Comparison of ENCODE assay signal across 13 cellular contexts in the genomic region with DNA sequence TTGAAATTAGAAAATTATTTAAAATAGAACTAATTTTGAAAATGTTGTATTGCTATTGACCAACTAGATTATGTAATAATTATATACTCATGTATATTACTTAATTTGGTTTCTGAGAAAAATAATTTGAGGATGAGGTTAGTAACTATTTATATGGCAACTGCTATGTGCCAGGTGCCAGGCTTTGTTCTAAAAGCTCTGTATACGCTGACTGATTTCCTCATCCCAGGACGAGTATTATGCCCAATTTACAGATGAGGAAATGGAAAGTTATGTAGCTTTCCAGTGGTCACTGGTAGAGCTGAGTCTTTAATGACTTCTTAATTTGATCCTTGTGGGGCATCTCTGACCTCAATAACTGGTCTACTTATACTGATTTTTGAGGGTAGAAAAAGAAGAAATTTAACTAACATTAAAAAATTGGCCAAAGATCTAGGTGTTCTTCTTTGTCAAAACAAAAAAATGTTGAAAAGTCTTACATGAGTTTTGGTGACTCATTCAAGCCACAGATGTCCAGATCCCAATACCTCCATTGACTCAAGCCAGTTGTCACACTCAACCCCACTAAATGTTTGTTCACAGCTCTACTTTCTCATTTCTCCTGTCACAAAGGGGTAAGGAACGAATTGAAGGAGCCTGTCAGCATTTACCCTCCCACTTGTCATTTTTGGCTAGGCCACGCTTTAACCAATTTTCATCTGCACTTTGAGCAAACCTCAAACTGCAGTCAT.
"Had no signal": no experiment of that assay in that cellular context is flagged by ENCODE, and none has a peak within 500 bp of the region (broad histone marks: within the 10 kb centered on the region; RNA-seq: fewer than 3 reads in every experiment).

No MANE protein-coding gene starts in this region.

- H3K27ac ChIP-seq: gastrocnemius medialis, upper lobe of left lung, WERI-Rb-1 had no signal

- H3K36me3 ChIP-seq: ascending aorta, gastrocnemius medialis, upper lobe of left lung, WERI-Rb-1 had no signal

- H3K9me3 ChIP-seq: gastrocnemius medialis, upper lobe of left lung had no signal

- ATAC-seq: activated CD4-positive, alpha-beta T cell treated with anti-CD3 and anti-CD28 coated beads for 36 hours; activated CD8-positive, alpha-beta T cell treated with anti-CD3 and anti-CD28 coated beads, Interleukin-2, amount 10 ng/mL, durations not matched to agents 7 days and 5 days; activated naive CD8-positive, alpha-beta T cell treated with anti-CD3 and anti-CD28 coated beads, Interleukin-2, amount 50 U/mL, for 24 hours; gastrocnemius medialis; stimulated activated naive CD8-positive, alpha-beta T cell treated with anti-CD3 and anti-CD28 coated beads, Interleukin-15, Interleukin-2, amounts not matched to agents 100 U/mL and 50 U/mL, for 24 hours had no signal

- H3K27me3 ChIP-seq: ascending aorta, gastrocnemius medialis, upper lobe of left lung had no signal

- H3K4me3 ChIP-seq: ascending aorta, gastrocnemius medialis, upper lobe of left lung had no signal

- H3K4me1 ChIP-seq: upper lobe of left lung had no signal

- DNase-seq: activated CD4-positive, alpha-beta T cell treated with anti-CD3 and anti-CD28 coated beads for 36 hours; activated CD8-positive, alpha-beta memory T cell treated with anti-CD3 and anti-CD28 coated beads, Interleukin-2, amount 50 U/mL, for 48 hours; activated CD8-positive, alpha-beta T cell treated with anti-CD3 and anti-CD28 coated beads, Interleukin-2, amount 10 ng/mL, durations not matched to agents 7 days and 5 days; activated naive CD4-positive, alpha-beta T cell; activated naive CD8-positive, alpha-beta T cell treated with anti-CD3 and anti-CD28 coated beads, Interleukin-2, amount 50 U/mL, for 24 hours; effector CD4-positive, alpha-beta T cell; gastrocnemius medialis; stimulated activated CD4-positive, alpha-beta T cell treated with anti-CD3 and anti-CD28 coated beads, Interleukin-2, amount 100 ng/mL, for 48 hours; stimulated activated naive CD8-positive, alpha-beta T cell treated with anti-CD3 and anti-CD28 coated beads, Interleukin-15, Interleukin-2, amounts not matched to agents 100 U/mL and 50 U/mL, for 24 hours; T1000; upper lobe of left lung; WERI-Rb-1 had no signal
